Comparison of ENCODE assay signal across 12 cellular contexts in the genomic region with DNA sequence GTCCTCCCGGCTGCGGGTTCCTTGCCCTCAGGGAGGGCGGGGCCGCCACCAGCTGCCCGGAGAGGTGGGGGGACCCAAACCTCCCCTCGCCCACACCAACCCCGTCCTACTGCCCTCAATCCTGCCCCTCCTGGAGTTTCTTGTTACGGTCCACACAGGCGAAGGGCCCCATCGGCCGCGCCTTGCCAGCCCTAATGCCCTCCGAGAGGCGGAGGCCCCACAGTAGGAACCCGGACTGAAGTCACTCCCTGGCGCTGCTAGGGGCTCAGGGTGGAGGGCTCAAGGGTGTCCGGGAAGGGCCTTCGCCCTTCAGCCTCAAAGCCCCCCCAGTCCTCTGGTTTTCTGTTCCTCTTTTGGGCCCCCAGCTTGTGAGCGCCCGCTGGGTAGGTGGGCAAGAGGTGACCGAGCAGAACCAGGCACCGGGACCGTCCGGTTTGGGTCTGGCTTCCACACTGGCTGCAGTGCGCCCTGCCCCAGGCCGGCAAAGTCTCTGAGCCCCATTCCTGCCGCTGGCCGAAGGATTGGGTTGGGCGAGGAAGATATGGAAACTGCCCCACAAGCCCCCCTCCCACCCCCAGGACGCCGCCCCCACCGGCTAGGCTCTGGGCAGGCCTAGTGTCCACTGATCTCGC. TPM values are rescaled to one million over a fixed set of nuclear protein-coding genes. Genes with fewer than 3 reads are reported as not detected.
DNase-seq lines count a peak whose midpoint lies in the region; ATAC-seq and TF ChIP-seq lines count a peak whose summit lies in the region.
"Had no signal": no experiment of that assay in that cellular context is flagged by ENCODE, and none has a peak within 500 bp of the region (broad histone marks: within the 10 kb centered on the region; RNA-seq: fewer than 3 reads in every experiment).

No MANE protein-coding gene starts in this region.

- peak overlapping the region; percentile 68 for H3K9ac ChIP-seq in mucosa of stomach (ENCODE audit: low read length)

- CTCF ChIA-PET in activated naive CD4-positive, alpha-beta T cell treated with anti-CD3 and anti-CD28 coated beads for 36 hours (lab: Charles Lee), result interaction anchor here (1.3 to 4.5 kb wide), 3 partner anchors 18 to 80 kb away, joined by 4 to 56 read pairs (median 7); no protein-coding TSS in a partner anchor
- CTCF ChIA-PET in RWPE1 (lab: Yijun Ruan, JAX), result interaction anchor here (1.0 to 5.1 kb wide), 7 partner anchors 10 to 453 kb away, joined by 3 to 78 read pairs (median 4); no protein-coding TSS in a partner anchor

- no peaks in the 10 kb centered on the region for H3K36me3 Mint-ChIP-seq in activated naive CD4-positive, alpha-beta T cell treated with anti-CD3 and anti-CD28 coated beads for 36 hours (ENCODE audit: low read depth)

- no peaks in the 10 kb centered on the region for H3K36me3 ChIP-seq in effector memory CD4-positive, alpha-beta T cell (ENCODE audit: control insufficient read depth, insufficient read depth, low read length)
- H3K36me3 ChIP-seq in mucosa of stomach (ENCODE audit: control insufficient read depth, insufficient read depth, low read length) (no peaks in the 10 kb centered on the region), urinary bladder (ENCODE audit: insufficient read depth) (no peaks in the 10 kb centered on the region)

- H3K4me3 ChIP-seq in effector memory CD4-positive, alpha-beta T cell (ENCODE audit: insufficient read depth, low read depth, low read length, poor library complexity, severe bottlenecking), result peak overlapping the region; percentile 40
- H3K4me3 ChIP-seq in mucosa of stomach (ENCODE audit: low read length), result no peak overlapping the region
- peak overlapping the region; percentile 27 for H3K4me3 ChIP-seq in urinary bladder (ENCODE audit: low read depth, low read length)

- POLR2A ChIA-PET in RWPE1 (lab: Yijun Ruan, JAX; ENCODE audit: low non-redundant PET), result no interaction called here

- H3K27ac Mint-ChIP-seq in activated naive CD4-positive, alpha-beta T cell treated with anti-CD3 and anti-CD28 coated beads for 36 hours, result no peak overlapping the region

- H3K27me3 ChIP-seq in effector memory CD4-positive, alpha-beta T cell (replicated peaks; ENCODE audit: control insufficient read depth, insufficient read depth, low read length, poor library complexity, severe bottlenecking), result peaks cover 32% of the 10 kb centered on the region
- H3K27me3 ChIP-seq in mucosa of stomach (ENCODE audit: control insufficient read depth, insufficient read depth, low read length), result peaks cover 42% of the 10 kb centered on the region

- no peak for DNase-seq in activated naive CD4-positive, alpha-beta T cell treated with anti-CD3 and anti-CD28 coated beads for 36 hours
- no peak for DNase-seq in activated naive CD4-positive, alpha-beta T cell treated with Interleukin-2 at 50 U/mL for 16 hours
- DNase-seq in effector memory CD4-positive, alpha-beta T cell, result no peak
- no peak for DNase-seq in SKM-1 treated with dmso at 0.1 percent for 144 hours (lab: John Stamatoyannopoulos, UW; ENCODE audit: unreplicated experiment)
- DNase-seq in RWPE1 (ENCODE audit: low spot score), result no peak
- DNase-seq: activated CD4-positive, alpha-beta T cell treated with anti-CD3 and anti-CD28 coated beads for 4 hours; GOT3 had no signal

- TF ChIP-seq CTCF in RWPE1 (conservative IDR thresholded peaks at IDR 0.05; ENCODE audit: low read depth), result no peak

- intact Hi-C loops in activated naive CD4-positive, alpha-beta T cell treated with anti-CD3 and anti-CD28 coated beads for 36 hours (cut with micrococcal nuclease), result loop anchor here (2.0 kb wide), 1 partner anchor 81 kb away; a partner anchor contains a TSS

- H3K9me3 ChIP-seq in effector memory CD4-positive, alpha-beta T cell (ENCODE audit: control insufficient read depth, low read length), result no peaks in the 10 kb centered on the region
- no peaks in the 10 kb centered on the region for H3K9me3 ChIP-seq in mucosa of stomach (ENCODE audit: control insufficient read depth, low read length)

- peak overlapping the region; percentile 32 for H3K4me3 Mint-ChIP-seq in activated naive CD4-positive, alpha-beta T cell treated with anti-CD3 and anti-CD28 coated beads for 36 hours

- no peak overlapping the region for H3K27ac ChIP-seq in effector memory CD4-positive, alpha-beta T cell (ENCODE audit: insufficient read depth, low read length, poor library complexity, severe bottlenecking)
- H3K27ac ChIP-seq in urinary bladder (ENCODE audit: low read depth), result no peak overlapping the region
- H3K27ac ChIP-seq in RWPE1, result no peak overlapping the region

- no peaks in the 10 kb centered on the region for H3K9me3 Mint-ChIP-seq in activated naive CD4-positive, alpha-beta T cell treated with anti-CD3 and anti-CD28 coated beads for 36 hours

- no peak for ATAC-seq in HG03457 (IDR thresholded peaks at IDR 0.05; ENCODE audit: unreplicated experiment)

- 19% methylated on average over 33 of the region's 33 CpGs for WGBS in urinary bladder

- H3K27me3 Mint-ChIP-seq in activated naive CD4-positive, alpha-beta T cell treated with anti-CD3 and anti-CD28 coated beads for 36 hours (ENCODE audit: low read depth), result peaks cover 27% of the 10 kb centered on the region

- H3K4me1 Mint-ChIP-seq in activated naive CD4-positive, alpha-beta T cell treated with anti-CD3 and anti-CD28 coated beads for 36 hours (ENCODE audit: low read depth), result peaks cover 4% of the 10 kb centered on the region

- peaks cover 21% of the 10 kb centered on the region for H3K4me1 ChIP-seq in effector memory CD4-positive, alpha-beta T cell (ENCODE audit: control insufficient read depth, insufficient read depth, low read length, poor library complexity, severe bottlenecking)
- peaks cover 37% of the 10 kb centered on the region for H3K4me1 ChIP-seq in mucosa of stomach (ENCODE audit: control insufficient read depth, insufficient read depth, low read length)
- no peaks in the 10 kb centered on the region for H3K4me1 ChIP-seq in urinary bladder (ENCODE audit: insufficient read depth)

RNA-seq across cellular contexts. Expression of a gene that starts 24.5 kb away (rescaled TPM):
- total RNA-seq in activated naive CD4-positive, alpha-beta T cell treated with anti-CD3 and anti-CD28 coated beads for 36 hours, result 1 to 10 TPM; 2.9 to 3.0 TPM
- 0.85 TPM for total RNA-seq in urinary bladder
- 6.8 TPM for polyA plus RNA-seq in urinary bladder

RNA-seq across cellular contexts. Expression of a gene that starts 37.5 kb away (rescaled TPM):
- not detected for total RNA-seq in activated naive CD4-positive, alpha-beta T cell treated with anti-CD3 and anti-CD28 coated beads for 36 hours
- not detected for total RNA-seq in urinary bladder
- not detected for polyA plus RNA-seq in urinary bladder
- total RNA-seq: NCI-H460 had no signal
- polyA plus RNA-seq: BJ had no signal

RNA-seq across cellular contexts. Expression of a gene that starts 50.5 kb away (rescaled TPM):
- not detected for total RNA-seq in activated naive CD4-positive, alpha-beta T cell treated with anti-CD3 and anti-CD28 coated beads for 36 hours
- not detected for total RNA-seq in urinary bladder
- not detected for polyA plus RNA-seq in urinary bladder
- total RNA-seq: NCI-H460 had no signal
- polyA plus RNA-seq: BJ had no signal
